In genomic region chr4:7805533-7806079, GRCh38 we compare ENCODE assay signal across 8 cellular contexts.
A peak's percentile ranks its signal among the peaks of the same experiment; 100 is the strongest.
DNase-seq lines count a peak whose midpoint lies in the region; ATAC-seq, FAIRE-seq and TF ChIP-seq lines count a peak whose summit lies in the region.

No MANE protein-coding gene starts in this region.

- TF ChIP-seq CTCF in right atrium auricular region (IDR thresholded peaks at IDR 0.05) (no peak), GM10248 (IDR thresholded peaks at IDR 0.05; ENCODE audit: control extremely low read depth, extremely low read depth, low read depth, missing control alignments) (no peak)

- peak overlapping the region; percentile 26 for H3K27ac Mint-ChIP-seq in activated T-helper 17 cell treated with anti-CD3 and anti-CD28 coated beads, Interleukin-2, amount 50 U/mL, for 72 hours

- H3K4me3 ChIP-seq in right atrium auricular region: no peak overlapping the region
- H3K4me3 ChIP-seq in skeletal muscle satellite cell (ENCODE audit: low read length): peak overlapping the region; percentile 46

- H3K4me1 ChIP-seq in right atrium auricular region (peaks cover 0 to 51% of the 10 kb centered on the region in 2 donors), skeletal muscle satellite cell (ENCODE audit: control insufficient read depth, insufficient read depth, low read length) (peaks cover 56% of the 10 kb centered on the region)

- no peaks in the 10 kb centered on the region for H3K27me3 Mint-ChIP-seq in activated T-helper 17 cell treated with anti-CD3 and anti-CD28 coated beads, Interleukin-2, amount 50 U/mL, for 72 hours

- DNase-seq in HK-2 (ENCODE audit: unreplicated experiment): peak; percentile 74
- peak; percentile 79 for DNase-seq in right atrium auricular region (ENCODE audit: low spot score)
- no peak for DNase-seq in GM10248 (ENCODE audit: extremely low spot score)
- DNase-seq in T-helper 1 cell: no peak
- DNase-seq in GM12891 (ENCODE audit: insufficient read length, low spot score): no peak

- ATAC-seq in activated T-helper 17 cell treated with anti-CD3 and anti-CD28 coated beads, Interleukin-2, amount 50 U/mL, for 72 hours (replicated peaks): no peak
- ATAC-seq in GM21367 (IDR thresholded peaks at IDR 0.05; ENCODE audit: unreplicated experiment): no peak

- peak overlapping the region; percentile 82 for H3K9ac ChIP-seq in skeletal muscle satellite cell (ENCODE audit: low read depth, low read length)

- peak overlapping the region; percentile 73 for H3K4me2 ChIP-seq in skeletal muscle satellite cell (ENCODE audit: low read length)

- FAIRE-seq in GM12891 (lab: Jason Lieb, UNC): no peak

- H3K4me1 Mint-ChIP-seq in activated T-helper 17 cell treated with anti-CD3 and anti-CD28 coated beads, Interleukin-2, amount 50 U/mL, for 72 hours: peaks cover 11% of the 10 kb centered on the region

- peaks cover 54% of the 10 kb centered on the region for H3K36me3 Mint-ChIP-seq in activated T-helper 17 cell treated with anti-CD3 and anti-CD28 coated beads, Interleukin-2, amount 50 U/mL, for 72 hours (ENCODE audit: low read depth)

- CTCF ChIA-PET in GM10248 (lab: Yijun Ruan, JAX): interaction anchor here (0.7 to 13.6 kb wide), 17 partner anchors 13 to 617 kb away, joined by 3 to 547 read pairs (median 5); no protein-coding TSS in a partner anchor

- H3K9me3 ChIP-seq in right atrium auricular region (no peaks in the 10 kb centered on the region), skeletal muscle satellite cell (replicated peaks; ENCODE audit: low read length) (peaks cover 12% of the 10 kb centered on the region)

- H3K36me3 ChIP-seq in right atrium auricular region: peaks cover 25% of the 10 kb centered on the region
- H3K36me3 ChIP-seq in skeletal muscle satellite cell (ENCODE audit: insufficient read depth, low read length): peaks cover 48% of the 10 kb centered on the region

- H3K27me3 ChIP-seq in right atrium auricular region (no peaks in the 10 kb centered on the region), skeletal muscle satellite cell (ENCODE audit: control insufficient read depth, insufficient read depth, low read length) (no peaks in the 10 kb centered on the region)

- H3K27ac ChIP-seq in right atrium auricular region: peak overlapping the region; percentile 74 to 76

- no peak for TF ChIP-seq POLR2A in GM12891 (IDR thresholded peaks at IDR 0.05; ENCODE audit: low read depth, low read length)

- POLR2A ChIA-PET in GM10248 (lab: Yijun Ruan, JAX): no interaction called here

- no peak overlapping the region for H3K4me3 Mint-ChIP-seq in activated T-helper 17 cell treated with anti-CD3 and anti-CD28 coated beads, Interleukin-2, amount 50 U/mL, for 72 hours

- H3K9me3 Mint-ChIP-seq in activated T-helper 17 cell treated with anti-CD3 and anti-CD28 coated beads, Interleukin-2, amount 50 U/mL, for 72 hours: no peaks in the 10 kb centered on the region

TF ChIP-seq in GM12891, 5 proteins besides CTCF, POLR2A, EP300 and RAD21:
- TF ChIP-seq PAX5 (IDR thresholded peaks at IDR 0.05; ENCODE audit: insufficient read depth, low read length, severe bottlenecking) (no peak), POLR2AphosphoS5 (IDR thresholded peaks at IDR 0.05; ENCODE audit: low read depth, low read length) (no peak), POU2F2 (IDR thresholded peaks at IDR 0.05; ENCODE audit: low read depth, low read length) (no peak), SPI1 (IDR thresholded peaks at IDR 0.05; ENCODE audit: low read depth, low read length) (no peak), TAF1 (IDR thresholded peaks at IDR 0.05; ENCODE audit: low read depth, low read length) (no peak)
TF ChIP-seq in GM12891: peak in this region for 0.

Comparison
In these comparisons a context has a peak if more than half of its experiments do, and no peak if none do; other contexts are left out.
1. DNase-seq: peak in HK-2 (single experiment) and right atrium auricular region (single experiment); none in GM10248 (single experiment), T-helper 1 cell (0 of 5) and GM12891 (single experiment).